Comparison of ENCODE assay signal across 21 cellular contexts in genomic region chr12:42162940-42163339, GRCh38. TPM values are rescaled to one million over a fixed set of nuclear protein-coding genes. Genes with fewer than 3 reads are reported as not detected.
DNase-seq lines count a peak whose midpoint lies in the region; ATAC-seq and TF ChIP-seq lines count a peak whose summit lies in the region.
"Had no signal": no experiment of that assay in that cellular context is flagged by ENCODE, and none has a peak within 500 bp of the region (broad histone marks: within the 10 kb centered on the region; RNA-seq: fewer than 3 reads in every experiment).

No MANE protein-coding gene starts in this region.

- CTCF ChIA-PET in activated CD8-positive, alpha-beta T cell treated with anti-CD3 and anti-CD28 coated beads for 36 hours (lab: Charles Lee) = interaction anchor here (0.9 kb wide), 1 partner anchor 209 kb away, joined by 5 read pairs; no protein-coding TSS in a partner anchor
- CTCF ChIA-PET in activated CD8-positive, alpha-beta T cell treated with anti-CD3 and anti-CD28 coated beads, Interleukin-2, amount 10 ng/mL, durations not matched to agents 7 days and 5 days (lab: Charles Lee) = interaction anchor here (0.7 kb wide), 1 partner anchor 8 kb away, joined by 3 read pairs; no protein-coding TSS in a partner anchor
- CTCF ChIA-PET in HEK293 (lab: Yijun Ruan, JAX) = no interaction called here
- CTCF ChIA-PET in naive thymus-derived CD4-positive, alpha-beta T cell (lab: Charles Lee) = interaction anchor here (0.5 to 0.6 kb wide), 2 partner anchors 13 to 70 kb away, joined by 3 read pairs; no protein-coding TSS in a partner anchor

- intact Hi-C loops in activated CD8-positive, alpha-beta T cell treated with anti-CD3 and anti-CD28 coated beads for 36 hours (cut with micrococcal nuclease) = no loop called here
- intact Hi-C loops in naive thymus-derived CD4-positive, alpha-beta T cell (cut with micrococcal nuclease) = no loop called here

- 0 out of 2 replicates have a peak, but pooled peaks cover 2% of the 10 kb centered on the region for H3K4me1 ChIP-seq in HEK293 (ENCODE audit: control insufficient read depth, insufficient read depth, low read length)
- no peaks in the 10 kb centered on the region for H3K4me1 ChIP-seq in naive thymus-derived CD4-positive, alpha-beta T cell (ENCODE audit: control insufficient read depth in 2 of 2, insufficient read depth in 2 of 2, low read length in 2 of 2)
- H3K4me1 ChIP-seq: upper lobe of left lung had no signal

- H3K9me3 ChIP-seq in HEK293 (ENCODE audit: control insufficient read depth, insufficient read depth, low read depth, low read length) = no peaks in the 10 kb centered on the region
- H3K9me3 ChIP-seq in naive thymus-derived CD4-positive, alpha-beta T cell (ENCODE audit: control insufficient read depth in 2 of 3, low read length in 3 of 3) = no peaks in the 10 kb centered on the region
- H3K9me3 ChIP-seq: upper lobe of left lung had no signal

- peaks cover 0 to 15% of the 10 kb centered on the region in 2 experiments; a peak in 1 of 3 replicates for H3K36me3 ChIP-seq in HEK293 (ENCODE audit: control insufficient read depth in 2 of 2, insufficient read depth in 1 of 2, low read length in 2 of 2)
- no peaks in the 10 kb centered on the region for H3K36me3 ChIP-seq in brain microvascular endothelial cell (replicated peaks)
- H3K36me3 ChIP-seq in naive thymus-derived CD4-positive, alpha-beta T cell (ENCODE audit: control insufficient read depth in 2 of 3, insufficient read depth in 3 of 3, low read length in 3 of 3) = peaks cover 0 to 13% (median 3%) of the 10 kb centered on the region in 3 experiments
- H3K36me3 ChIP-seq: neural progenitor cell had no signal

- H3K27me3 Mint-ChIP-seq in activated CD8-positive, alpha-beta T cell treated with anti-CD3 and anti-CD28 coated beads for 36 hours = no peaks in the 10 kb centered on the region
- no peaks in the 10 kb centered on the region for H3K27me3 Mint-ChIP-seq in activated CD8-positive, alpha-beta T cell treated with anti-CD3 and anti-CD28 coated beads, Interleukin-2, amount 10 ng/mL, durations not matched to agents 7 days and 5 days (ENCODE audit: low read depth)
- no peaks in the 10 kb centered on the region for H3K27me3 Mint-ChIP-seq in naive thymus-derived CD4-positive, alpha-beta T cell
- H3K27me3 Mint-ChIP-seq: activated CD8-positive, alpha-beta memory T cell treated with anti-CD3 and anti-CD28 coated beads, Interleukin-2, amount 10 ng/mL, durations not matched to agents 7 days and 5 days; progenitor cell of endocrine pancreas had no signal

- H3K27me3 ChIP-seq in brain microvascular endothelial cell (replicated peaks) = no peaks in the 10 kb centered on the region
- no peaks in the 10 kb centered on the region for H3K27me3 ChIP-seq in naive thymus-derived CD4-positive, alpha-beta T cell (ENCODE audit: control insufficient read depth in 2 of 2, insufficient read depth in 2 of 2, low read length in 2 of 2)
- H3K27me3 ChIP-seq: neural progenitor cell, upper lobe of left lung had no signal

- peaks cover 20% of the 10 kb centered on the region for H3K4me1 Mint-ChIP-seq in activated CD8-positive, alpha-beta T cell treated with anti-CD3 and anti-CD28 coated beads for 36 hours (ENCODE audit: low read depth)
- peaks cover 13% of the 10 kb centered on the region for H3K4me1 Mint-ChIP-seq in activated CD8-positive, alpha-beta T cell treated with anti-CD3 and anti-CD28 coated beads, Interleukin-2, amount 10 ng/mL, durations not matched to agents 7 days and 5 days (ENCODE audit: low read depth)
- peaks cover 4 to 37% (median 22%) of the 10 kb centered on the region in 7 donors for H3K4me1 Mint-ChIP-seq in naive thymus-derived CD4-positive, alpha-beta T cell
- H3K4me1 Mint-ChIP-seq: neural progenitor cell had no signal

- no peak overlapping the region for H3K4me3 ChIP-seq in HEK293 (ENCODE audit: low read depth, low read length)
- no peak overlapping the region for H3K4me3 ChIP-seq in brain microvascular endothelial cell (ENCODE audit: low read depth, low read length)
- H3K4me3 ChIP-seq in naive thymus-derived CD4-positive, alpha-beta T cell (ENCODE audit: low read length) = no peak overlapping the region
- H3K4me3 ChIP-seq: GM23248, neural progenitor cell, upper lobe of left lung had no signal

- POLR2A ChIA-PET in activated CD8-positive, alpha-beta T cell treated with anti-CD3 and anti-CD28 coated beads for 36 hours (lab: Charles Lee) = interaction anchor here (1.8 kb wide), 1 partner anchor 18 kb away, joined by 8 read pairs; no protein-coding TSS in a partner anchor
- POLR2A ChIA-PET in activated CD8-positive, alpha-beta T cell treated with anti-CD3 and anti-CD28 coated beads, Interleukin-2, amount 10 ng/mL, durations not matched to agents 7 days and 5 days (lab: Charles Lee) = no interaction called here
- POLR2A ChIA-PET in HEK293 (lab: Yijun Ruan, JAX) = no interaction called here
- POLR2A ChIA-PET in naive thymus-derived CD4-positive, alpha-beta T cell (lab: Charles Lee) = no interaction called here

- H3K27ac Mint-ChIP-seq in activated CD8-positive, alpha-beta T cell treated with anti-CD3 and anti-CD28 coated beads for 36 hours = peak overlapping the region; percentile 14
- no peak overlapping the region for H3K27ac Mint-ChIP-seq in activated CD8-positive, alpha-beta T cell treated with anti-CD3 and anti-CD28 coated beads, Interleukin-2, amount 10 ng/mL, durations not matched to agents 7 days and 5 days
- peak overlapping the region in 8 of 9 donors; percentile 16 to 75 (median 36) for H3K27ac Mint-ChIP-seq in naive thymus-derived CD4-positive, alpha-beta T cell
- H3K27ac Mint-ChIP-seq: activated CD8-positive, alpha-beta memory T cell treated with anti-CD3 and anti-CD28 coated beads, Interleukin-2, amount 10 ng/mL, durations not matched to agents 7 days and 5 days; neural progenitor cell; progenitor cell of endocrine pancreas had no signal

- H3K27ac ChIP-seq in HEK293 (ENCODE audit: extremely low read depth, low read depth, low read length) = no peak overlapping the region
- no peak overlapping the region for H3K27ac ChIP-seq in brain microvascular endothelial cell
- H3K27ac ChIP-seq in naive thymus-derived CD4-positive, alpha-beta T cell (ENCODE audit: low read depth, low read length) = no peak overlapping the region
- H3K27ac ChIP-seq: GM23248, neural progenitor cell, upper lobe of left lung had no signal

- no peak for TF ChIP-seq CTCF in activated CD8-positive, alpha-beta T cell treated with anti-CD3 and anti-CD28 coated beads for 36 hours (IDR thresholded peaks at IDR 0.05)
- TF ChIP-seq CTCF in HEK293 (tag by site-specific recombination; IDR thresholded peaks at IDR 0.05) (no peak), brain microvascular endothelial cell (IDR thresholded peaks at IDR 0.05; ENCODE audit: low read depth, low read length, missing control alignments) (no peak)

- ATAC-seq in activated CD8-positive, alpha-beta T cell treated with anti-CD3 and anti-CD28 coated beads for 36 hours = no peak
- no peak for ATAC-seq in activated CD8-positive, alpha-beta T cell treated with anti-CD3 and anti-CD28 coated beads, Interleukin-2, amount 10 ng/mL, durations not matched to agents 7 days and 5 days
- no peak for ATAC-seq in naive thymus-derived CD4-positive, alpha-beta T cell
- no peak for ATAC-seq in GM21529 (IDR thresholded peaks at IDR 0.05; ENCODE audit: unreplicated experiment)
- ATAC-seq: activated CD8-positive, alpha-beta memory T cell treated with anti-CD3 and anti-CD28 coated beads, Interleukin-2, amount 10 ng/mL, durations not matched to agents 7 days and 5 days; esophagus mucosa had no signal

- H3K9me3 Mint-ChIP-seq in activated CD8-positive, alpha-beta T cell treated with anti-CD3 and anti-CD28 coated beads for 36 hours = no peaks in the 10 kb centered on the region
- H3K9me3 Mint-ChIP-seq in activated CD8-positive, alpha-beta T cell treated with anti-CD3 and anti-CD28 coated beads, Interleukin-2, amount 10 ng/mL, durations not matched to agents 7 days and 5 days (ENCODE audit: insufficient read depth) = no peaks in the 10 kb centered on the region
- no peaks in the 10 kb centered on the region for H3K9me3 Mint-ChIP-seq in naive thymus-derived CD4-positive, alpha-beta T cell

- no peak overlapping the region for H3K4me3 Mint-ChIP-seq in activated CD8-positive, alpha-beta T cell treated with anti-CD3 and anti-CD28 coated beads for 36 hours
- H3K4me3 Mint-ChIP-seq in activated CD8-positive, alpha-beta T cell treated with anti-CD3 and anti-CD28 coated beads, Interleukin-2, amount 10 ng/mL, durations not matched to agents 7 days and 5 days = no peak overlapping the region
- H3K4me3 Mint-ChIP-seq in naive thymus-derived CD4-positive, alpha-beta T cell = no peak overlapping the region
- H3K4me3 Mint-ChIP-seq: activated CD8-positive, alpha-beta memory T cell treated with anti-CD3 and anti-CD28 coated beads, Interleukin-2, amount 10 ng/mL, durations not matched to agents 7 days and 5 days; neural progenitor cell had no signal

- DNase-seq in activated CD8-positive, alpha-beta T cell treated with anti-CD3 and anti-CD28 coated beads for 36 hours = no peak
- DNase-seq in activated CD8-positive, alpha-beta T cell treated with anti-CD3 and anti-CD28 coated beads, Interleukin-2, amount 10 ng/mL, durations not matched to agents 7 days and 5 days = no peak
- DNase-seq in brain microvascular endothelial cell (peak; percentile 2), middle frontal gyrus (ENCODE audit: extremely low spot score, low spot score) (no peak), NCI-H2107 (lab: John Stamatoyannopoulos, UW) (no peak)
- no peak for DNase-seq in naive thymus-derived CD4-positive, alpha-beta T cell
- DNase-seq: 8988T; activated CD4-positive, alpha-beta T cell treated with anti-CD3 and anti-CD28 coated beads for 4 hours; activated CD8-positive, alpha-beta memory T cell treated with anti-CD3 and anti-CD28 coated beads, Interleukin-2, amount 10 ng/mL, durations not matched to agents 7 days and 5 days; activated effector memory CD4-positive, alpha-beta T cell treated with Interleukin-2 at 50 U/mL for 16 hours; caudate nucleus; GM23248; kidney glomerular epithelial cell; NCI-H1694; NCI-H774; upper lobe of left lung had no signal

- peaks cover 8% of the 10 kb centered on the region for H3K36me3 Mint-ChIP-seq in activated CD8-positive, alpha-beta T cell treated with anti-CD3 and anti-CD28 coated beads for 36 hours (ENCODE audit: low read depth)
- peaks cover 13% of the 10 kb centered on the region for H3K36me3 Mint-ChIP-seq in activated CD8-positive, alpha-beta T cell treated with anti-CD3 and anti-CD28 coated beads, Interleukin-2, amount 10 ng/mL, durations not matched to agents 7 days and 5 days (ENCODE audit: low read depth)
- H3K36me3 Mint-ChIP-seq in naive thymus-derived CD4-positive, alpha-beta T cell = peaks cover 0 to 30% (median 6%) of the 10 kb centered on the region in 5 donors

- in situ Hi-C loops in brain microvascular endothelial cell (cut with HindIII; ENCODE audit: low pct_ligation_motif_present, low sequenced_read_pairs) = no loop called here

TF ChIP-seq in HEK293, 187 proteins besides CTCF, POLR2A, EP300 and RAD21 (continues in another document):
- TF ChIP-seq ZNF214 (tag by site-specific recombination; IDR thresholded peaks at IDR 0.05; ENCODE audit: borderline replicate concordance) = no peak

RNA-seq across cellular contexts. Expression of gene GXYLT1, which starts 18.3 kb away (rescaled TPM):
- 1 to 10 TPM; 5.3 to 6.3 TPM for total RNA-seq in activated CD8-positive, alpha-beta T cell treated with anti-CD3 and anti-CD28 coated beads for 36 hours
- 1 to 10 TPM; 7.5 to 9.0 TPM for total RNA-seq in activated CD8-positive, alpha-beta T cell treated with anti-CD3 and anti-CD28 coated beads, Interleukin-2, amount 10 ng/mL, durations not matched to agents 7 days and 5 days
- total RNA-seq in naive thymus-derived CD4-positive, alpha-beta T cell = 1 to 10 TPM; 6.7 to 9.7 (median 7.2) TPM
- 1 to 10 TPM; 2.6 to 2.7 TPM for polyA plus RNA-seq in naive thymus-derived CD4-positive, alpha-beta T cell
